In genomic region chr2:106032676-106033075, GRCh38 we compare ENCODE assay signal across 28 cellular contexts.
"Had no signal": no experiment of that assay in that cellular context is flagged by ENCODE, and none has a peak within 500 bp of the region (broad histone marks: within the 10 kb centered on the region; RNA-seq: fewer than 3 reads in every experiment).

No MANE protein-coding gene starts in this region.

- H3K27me3 ChIP-seq: ascending aorta had no signal

- H3K9me3 ChIP-seq: ascending aorta had no signal

- H3K4me3 ChIP-seq: ascending aorta had no signal

- DNase-seq: activated CD4-positive, alpha-beta memory T cell treated with anti-CD3 and anti-CD28 coated beads, Interleukin-2, amount 10 ng/mL, durations not matched to agents 7 days and 5 days; activated CD4-positive, alpha-beta T cell treated with anti-CD3 and anti-CD28 coated beads for 1 hour; activated CD4-positive, alpha-beta T cell treated with anti-CD3 and anti-CD28 coated beads for 36 hours; activated CD4-positive, alpha-beta T cell treated with anti-CD3 and anti-CD28 coated beads for 48 hours; activated CD4-positive, alpha-beta T cell treated with anti-CD3 and anti-CD28 coated beads, Interleukin-2, amount 10 ng/mL, durations not matched to agents 7 days and 5 days; activated CD4-positive, alpha-beta T cell treated with anti-CD3 and anti-CD28 coated beads, Interleukin-2, amount 50 U/mL, for 48 hours; activated CD4-positive, CD25-positive, alpha-beta regulatory T cell; activated CD8-positive, alpha-beta memory T cell treated with anti-CD3 and anti-CD28 coated beads for 24 hours; activated CD8-positive, alpha-beta memory T cell treated with anti-CD3 and anti-CD28 coated beads, Interleukin-2, amount 10 ng/mL, durations not matched to agents 7 days and 5 days; activated CD8-positive, alpha-beta memory T cell treated with anti-CD3 and anti-CD28 coated beads, Interleukin-2, amount 50 U/mL, for 48 hours; activated CD8-positive, alpha-beta T cell treated with anti-CD3 and anti-CD28 coated beads, Interleukin-2, amount 10 ng/mL, durations not matched to agents 7 days and 5 days; activated effector memory CD4-positive, alpha-beta T cell treated with Interleukin-2 at 50 U/mL for 16 hours; activated gamma-delta T cell; activated naive CD4-positive, alpha-beta T cell treated with anti-CD3 and anti-CD28 coated beads, Interleukin-2, amount 10 ng/mL, durations not matched to agents 7 days and 5 days; activated naive CD4-positive, alpha-beta T cell treated with Interleukin-2 at 50 U/mL for 16 hours; activated naive CD8-positive, alpha-beta T cell treated with anti-CD3 and anti-CD28 coated beads for 36 hours; activated T-cell treated with anti-CD3 and anti-CD28 coated beads, Interleukin-2, amount 50 U/mL, for 24 hours; activated T-cell treated with anti-CD3 and anti-CD28 coated beads, Interleukin-2, amount 50 U/mL, for 48 hours; amygdala; anterior cingulate cortex; central memory CD4-positive, alpha-beta T cell; SW 1271; T-helper 1 cell; T-helper 2 cell; T-helper 9 cell; WERI-Rb-1 had no signal

- H3K36me3 ChIP-seq: ascending aorta, WERI-Rb-1 had no signal

- FAIRE-seq: bronchial epithelial cell had no signal

- H3K27ac ChIP-seq: ascending aorta, WERI-Rb-1 had no signal
